In the genomic region with DNA sequence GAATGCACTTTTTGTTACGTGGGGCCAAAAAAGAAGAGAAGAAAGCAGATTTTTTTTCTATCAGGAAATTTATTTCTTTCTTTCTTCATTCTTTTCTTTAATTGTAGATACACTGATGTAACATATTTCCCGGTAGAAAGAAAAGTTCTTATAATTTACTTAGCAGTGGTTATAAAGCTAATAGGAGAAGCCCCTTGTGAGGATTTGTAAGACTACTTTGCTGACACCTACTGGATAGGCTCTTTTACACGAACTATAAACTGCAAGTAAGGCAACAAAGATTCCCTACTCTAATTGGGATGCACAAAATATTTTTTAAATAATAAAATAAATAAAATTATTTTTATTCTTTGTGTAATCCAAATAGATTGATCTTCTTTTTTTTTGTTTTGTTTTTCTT, we compare ENCODE assay signal across 15 cellular contexts.
DNase-seq lines count a peak whose midpoint lies in the region; ATAC-seq, FAIRE-seq and TF ChIP-seq lines count a peak whose summit lies in the region.
"Had no signal": no experiment of that assay in that cellular context is flagged by ENCODE, and none has a peak within 500 bp of the region (broad histone marks: within the 10 kb centered on the region; RNA-seq: fewer than 3 reads in every experiment).

No MANE protein-coding gene starts in this region.

- no peak overlapping the region for H3K27ac ChIP-seq in A549
- H3K27ac ChIP-seq: colonic mucosa had no signal

- no peak overlapping the region for H3K4me3 ChIP-seq in A549
- H3K4me3 ChIP-seq: colonic mucosa had no signal

- H3K27ac Mint-ChIP-seq in immature natural killer cell, result no peak overlapping the region
- no peak overlapping the region for H3K27ac Mint-ChIP-seq in activated T-helper 1 cell treated with anti-CD3 and anti-CD28 coated beads, Interleukin-12 subunit alpha, Interleukin-12 subunit beta, Interleukin-2, Interleukin-4 antibody, amounts not matched to agents 30 ng/mL and 10 ng/mL and 1 ng/mL, durations not matched to agents 14 hours and 24 hours and 36 hours
- H3K27ac Mint-ChIP-seq: CD4-positive, alpha-beta memory T cell; T-helper 2 cell treated with Interferon-gamma antibody and Interleukin-4, amounts not matched to agents 5 μg/mL and 100 μg/mL, for 36 hours had no signal

- ATAC-seq in A549 (no peak), Right ventricle myocardium superior (ENCODE audit: poor library complexity) (no peak), omental fat pad (ENCODE audit: low FRiP score) (no peak)
- ATAC-seq: naive thymus-derived CD8-positive, alpha-beta T cell had no signal

- H3K4me1 Mint-ChIP-seq in immature natural killer cell, result no peaks in the 10 kb centered on the region
- no peaks in the 10 kb centered on the region for H3K4me1 Mint-ChIP-seq in activated T-helper 1 cell treated with anti-CD3 and anti-CD28 coated beads, Interleukin-12 subunit alpha, Interleukin-12 subunit beta, Interleukin-2, Interleukin-4 antibody, amounts not matched to agents 30 ng/mL and 10 ng/mL and 1 ng/mL, durations not matched to agents 14 hours and 24 hours and 36 hours (ENCODE audit: low read depth)
- H3K4me1 Mint-ChIP-seq: CD4-positive, alpha-beta memory T cell; naive thymus-derived CD8-positive, alpha-beta T cell had no signal

- no peak overlapping the region for H3K4me2 ChIP-seq in A549

- 23% methylated on average over 3 of the region's 3 CpGs for WGBS in A549 (ENCODE audit: missing lambda C conversion rate)

- H3K9me3 Mint-ChIP-seq in immature natural killer cell, result peaks cover 0 to 11% (median 2%) of the 10 kb centered on the region in 6 donors
- H3K9me3 Mint-ChIP-seq in activated T-helper 1 cell treated with anti-CD3 and anti-CD28 coated beads, Interleukin-12 subunit alpha, Interleukin-12 subunit beta, Interleukin-2, Interleukin-4 antibody, amounts not matched to agents 30 ng/mL and 10 ng/mL and 1 ng/mL, durations not matched to agents 14 hours and 24 hours and 36 hours, result peaks cover 6% of the 10 kb centered on the region

- no peak for FAIRE-seq in A549 (lab: Jason Lieb, UNC)
- FAIRE-seq in HTR-8/SVneo (lab: Jason Lieb, UNC), result no peak
- FAIRE-seq in frontal cortex (lab: Jason Lieb, UNC), result peak; percentile 64

- H3K9me3 ChIP-seq in A549, result no peaks in the 10 kb centered on the region
- H3K9me3 ChIP-seq: colonic mucosa had no signal

- intact Hi-C loops in Right ventricle myocardium superior (cut with DNase I), result no loop called here
- intact Hi-C loops in activated T-helper 1 cell treated with anti-CD3 and anti-CD28 coated beads, Interleukin-12 subunit alpha, Interleukin-12 subunit beta, Interleukin-2, Interleukin-4 antibody, amounts not matched to agents 30 ng/mL and 10 ng/mL and 1 ng/mL, durations not matched to agents 14 hours and 24 hours and 36 hours (cut with micrococcal nuclease), result no loop called here

- POLR2A ChIA-PET in A549 (lab: Yijun Ruan, JAX), result no interaction called here

- DNase-seq in A549 (ENCODE audit: low read depth in 1 of 2, low spot score in 1 of 2), result peak in 1 of 2 experiments; percentile 20
- DNase-seq in HTR-8/SVneo (ENCODE audit: insufficient read length, low spot score), result peak; percentile 21
- peak; percentile 35 for DNase-seq in SW480 (ENCODE audit: low spot score)
- DNase-seq in frontal cortex (ENCODE audit: low spot score in 2 of 2), result no peak
- no peak for DNase-seq in immature natural killer cell
- no peak for DNase-seq in Right ventricle myocardium superior
- no peak for DNase-seq in omental fat pad (ENCODE audit: low spot score)
- DNase-seq in activated T-helper 1 cell treated with anti-CD3 and anti-CD28 coated beads, Interleukin-12 subunit alpha, Interleukin-12 subunit beta, Interleukin-2, Interleukin-4 antibody, amounts not matched to agents 30 ng/mL and 10 ng/mL and 1 ng/mL, durations not matched to agents 14 hours and 24 hours and 36 hours (ENCODE audit: low spot score), result no peak
- DNase-seq: activated T-cell treated with anti-CD3 and anti-CD28 coated beads for 4 hours; CD4-positive, alpha-beta memory T cell; colonic mucosa; hypothalamus; naive thymus-derived CD8-positive, alpha-beta T cell; NCI-H69 had no signal

- no peak for TF ChIP-seq EP300 in A549 (IDR thresholded peaks at IDR 0.05)

- H3K36me3 Mint-ChIP-seq in immature natural killer cell, result no peaks in the 10 kb centered on the region
- no peaks in the 10 kb centered on the region for H3K36me3 Mint-ChIP-seq in activated T-helper 1 cell treated with anti-CD3 and anti-CD28 coated beads, Interleukin-12 subunit alpha, Interleukin-12 subunit beta, Interleukin-2, Interleukin-4 antibody, amounts not matched to agents 30 ng/mL and 10 ng/mL and 1 ng/mL, durations not matched to agents 14 hours and 24 hours and 36 hours (ENCODE audit: low read depth)
- H3K36me3 Mint-ChIP-seq: CD4-positive, alpha-beta memory T cell; naive thymus-derived CD8-positive, alpha-beta T cell had no signal

- peak; percentile 36 to 47; a peak in 3 of 5 replicates for TF ChIP-seq RAD21 in A549 (conservative IDR thresholded peaks at IDR 0.05 in 1 of 2, IDR thresholded peaks at IDR 0.05 in 1 of 2)

- CTCF ChIA-PET in A549 (lab: Yijun Ruan, JAX), result interaction anchor here (0.7 to 1.5 kb wide), 5 partner anchors 9 to 466 kb away, joined by 3 read pairs; no protein-coding TSS in a partner anchor

- no peak overlapping the region for H3K4me3 Mint-ChIP-seq in immature natural killer cell
- no peak overlapping the region for H3K4me3 Mint-ChIP-seq in activated T-helper 1 cell treated with anti-CD3 and anti-CD28 coated beads, Interleukin-12 subunit alpha, Interleukin-12 subunit beta, Interleukin-2, Interleukin-4 antibody, amounts not matched to agents 30 ng/mL and 10 ng/mL and 1 ng/mL, durations not matched to agents 14 hours and 24 hours and 36 hours
- H3K4me3 Mint-ChIP-seq: CD4-positive, alpha-beta memory T cell; naive thymus-derived CD8-positive, alpha-beta T cell; T-helper 2 cell treated with Interferon-gamma antibody and Interleukin-4, amounts not matched to agents 5 μg/mL and 100 μg/mL, for 36 hours had no signal

- TF ChIP-seq CTCF in A549 (IDR thresholded peaks at IDR 0.05) (peak; percentile 26; the same call in 2 of the 3 replicates), omental fat pad (IDR thresholded peaks at IDR 0.05) (no peak)

- H3K27me3 Mint-ChIP-seq in immature natural killer cell (ENCODE audit: low read depth in 3 of 3), result peaks cover 0 to 5% (median 0%) of the 10 kb centered on the region in 3 donors
- H3K27me3 Mint-ChIP-seq in activated T-helper 1 cell treated with anti-CD3 and anti-CD28 coated beads, Interleukin-12 subunit alpha, Interleukin-12 subunit beta, Interleukin-2, Interleukin-4 antibody, amounts not matched to agents 30 ng/mL and 10 ng/mL and 1 ng/mL, durations not matched to agents 14 hours and 24 hours and 36 hours (ENCODE audit: insufficient read depth), result no peaks in the 10 kb centered on the region
- H3K27me3 Mint-ChIP-seq: CD4-positive, alpha-beta memory T cell had no signal

- TF ChIP-seq POLR2A in A549 (IDR thresholded peaks at IDR 0.05; ENCODE audit: low read length), result no peak

- H3K4me1 ChIP-seq in A549, result no peaks in the 10 kb centered on the region
- H3K4me1 ChIP-seq: colonic mucosa had no signal

TF ChIP-seq in A549, 52 proteins besides CTCF, POLR2A, EP300 and RAD21:
- TF ChIP-seq SMC3 (IDR thresholded peaks at IDR 0.05), result 0 out of 3 replicates have a peak, but pooled peaks have one; percentile 21
- TF ChIP-seq, protein P1, sequence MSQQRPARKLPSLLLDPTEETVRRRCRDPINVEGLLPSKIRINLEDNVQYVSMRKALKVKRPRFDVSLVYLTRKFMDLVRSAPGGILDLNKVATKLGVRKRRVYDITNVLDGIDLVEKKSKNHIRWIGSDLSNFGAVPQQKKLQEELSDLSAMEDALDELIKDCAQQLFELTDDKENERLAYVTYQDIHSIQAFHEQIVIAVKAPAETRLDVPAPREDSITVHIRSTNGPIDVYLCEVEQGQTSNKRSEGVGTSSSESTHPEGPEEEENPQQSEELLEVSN (IDR thresholded peaks at IDR 0.05; ENCODE audit: borderline replicate concordance, low read depth), result no peak

Comparison
In these comparisons a context has a peak if more than half of its experiments do, and no peak if none do; other contexts are left out.
1. DNase-seq: peak in HTR-8/SVneo (single experiment) and SW480 (single experiment); none in frontal cortex (0 of 2), immature natural killer cell (0 of 3), Right ventricle myocardium superior (single experiment), omental fat pad (single experiment) and activated T-helper 1 cell treated with anti-CD3 and anti-CD28 coated beads, Interleukin-12 subunit alpha, Interleukin-12 subunit beta, Interleukin-2, Interleukin-4 antibody, amounts not matched to agents 30 ng/mL and 10 ng/mL and 1 ng/mL, durations not matched to agents 14 hours and 24 hours and 36 hours (single experiment).